19 cellular contexts compared by ENCODE assay signal in genomic region chr9:36808246-36808645, GRCh38.
DNase-seq lines count a peak whose midpoint lies in the region; ATAC-seq and TF ChIP-seq lines count a peak whose summit lies in the region.
"Had no signal": no experiment of that assay in that cellular context is flagged by ENCODE, and none has a peak within 500 bp of the region (broad histone marks: within the 10 kb centered on the region; RNA-seq: fewer than 3 reads in every experiment).

No MANE protein-coding gene starts in this region.

- no peaks in the 10 kb centered on the region for H3K27me3 ChIP-seq in Loucy (ENCODE audit: insufficient read depth, low read length, poor library complexity, severe bottlenecking)

- H3K4me3 Mint-ChIP-seq in naive B cell = peak overlapping the region in 4 of 8 donors; percentile 14 to 60 (median 46)
- H3K4me3 Mint-ChIP-seq: CD4-positive, CD25-positive, alpha-beta regulatory T cell; CD8-positive, alpha-beta memory T cell; GM23338 had no signal

- peak overlapping the region; percentile 72 for H3K4me2 ChIP-seq in Loucy (ENCODE audit: low read depth, low read length, poor library complexity, severe bottlenecking)
- H3K4me2 ChIP-seq: A549, GM23338 had no signal

- H3K9me3 ChIP-seq in Loucy (ENCODE audit: insufficient read depth, low read depth, low read length) = no peaks in the 10 kb centered on the region
- H3K9me3 ChIP-seq: A549 had no signal

- peaks cover 12 to 15% (median 15%) of the 10 kb centered on the region in 3 donors for H3K4me1 Mint-ChIP-seq in naive B cell
- H3K4me1 Mint-ChIP-seq: CD4-positive, CD25-positive, alpha-beta regulatory T cell; CD8-positive, alpha-beta memory T cell had no signal

- no peaks in the 10 kb centered on the region for H4K20me1 ChIP-seq in Loucy (ENCODE audit: insufficient read depth, low read length, poor library complexity, severe bottlenecking)

- H3K27ac ChIP-seq in substantia nigra (ENCODE audit: low read depth, low read length, poor library complexity, severe bottlenecking) = no peak overlapping the region
- H3K27ac ChIP-seq: 22Rv1, A549 had no signal

- H3K4me3 ChIP-seq in Loucy (ENCODE audit: low read length, poor library complexity, severe bottlenecking) = peak overlapping the region; percentile 48
- H3K4me3 ChIP-seq: A549, GM23338 had no signal

- peak overlapping the region; percentile 63 for H3K9ac ChIP-seq in Loucy (ENCODE audit: low read depth, low read length, poor library complexity, severe bottlenecking)

- H3K9me3 Mint-ChIP-seq in naive B cell = no peaks in the 10 kb centered on the region
- H3K9me3 Mint-ChIP-seq: CD4-positive, CD25-positive, alpha-beta regulatory T cell; CD8-positive, alpha-beta memory T cell; GM23338 had no signal

- H3K27me3 Mint-ChIP-seq in naive B cell = peaks cover 0 to 9% (median 4%) of the 10 kb centered on the region in 3 donors

- H3K4me1 ChIP-seq in Loucy (ENCODE audit: insufficient read depth, low read length, poor library complexity, severe bottlenecking) = peaks cover 58% of the 10 kb centered on the region
- H3K4me1 ChIP-seq: A549 had no signal

- peak; percentile 37 for DNase-seq in activated effector memory CD4-positive, alpha-beta T cell treated with anti-CD3 and anti-CD28 coated beads, Interleukin-2, amount 50 U/mL, for 16 hours
- no peak for DNase-seq in activated effector memory CD4-positive, alpha-beta T cell treated with Interleukin-2 at 50 U/mL for 16 hours
- peak; percentile 5 for DNase-seq in GF-D8 (lab: John Stamatoyannopoulos, UW)
- no peak for DNase-seq in naive B cell
- no peak for DNase-seq in globus pallidus (ENCODE audit: low spot score)
- no peak for DNase-seq in DMS79 (lab: John Stamatoyannopoulos, UW)
- no peak for DNase-seq in substantia nigra (lab: John Stamatoyannopoulos, UW)
- DNase-seq: AML-193; C1 segment of cervical spinal cord; CD4-positive, CD25-positive, alpha-beta regulatory T cell; CD8-positive, alpha-beta memory T cell; COR-L47; DMS 273 treated with DMSO at 0.1 percent for 48 hours; DMS53; HCEC 1CT had no signal

- no peak overlapping the region for H2AFZ ChIP-seq in Loucy (ENCODE audit: low read length)
- H2AFZ ChIP-seq: GM23338 had no signal

- TF ChIP-seq CTCF in Loucy (conservative IDR thresholded peaks at IDR 0.05; ENCODE audit: low read length) = no peak

- no peaks in the 10 kb centered on the region for H3K79me2 ChIP-seq in Loucy (ENCODE audit: insufficient read depth, low read length)

- no peaks in the 10 kb centered on the region for H3K36me3 Mint-ChIP-seq in naive B cell
- H3K36me3 Mint-ChIP-seq: CD4-positive, CD25-positive, alpha-beta regulatory T cell; CD8-positive, alpha-beta memory T cell had no signal

- ATAC-seq in naive B cell (ENCODE audit: low read depth in 2 of 2) = peak; percentile 51 to 52
- ATAC-seq: A549, GM23338 had no signal

- H3K36me3 ChIP-seq in Loucy (ENCODE audit: insufficient read depth, low read length) = no peaks in the 10 kb centered on the region

- peaks cover 23% of the 10 kb centered on the region for H3F3A ChIP-seq in Loucy (ENCODE audit: low read depth)

- no peaks in the 10 kb centered on the region for H3K9me2 ChIP-seq in Loucy (replicated peaks; ENCODE audit: low read depth, low read length)

- peak overlapping the region in 2 of 6 donors; percentile 24 to 42 for H3K27ac Mint-ChIP-seq in naive B cell
- H3K27ac Mint-ChIP-seq: CD4-positive, CD25-positive, alpha-beta regulatory T cell; GM23338 had no signal

Comparison
In these comparisons a context has a peak if more than half of its experiments do, and no peak if none do; other contexts are left out.
1. DNase-seq: peak in activated effector memory CD4-positive, alpha-beta T cell treated with anti-CD3 and anti-CD28 coated beads, Interleukin-2, amount 50 U/mL, for 16 hours (single experiment) and GF-D8 (single experiment); none in activated effector memory CD4-positive, alpha-beta T cell treated with Interleukin-2 at 50 U/mL for 16 hours (single experiment), naive B cell (single experiment), globus pallidus (single experiment), DMS79 (single experiment) and substantia nigra (0 of 49).